Comparison of ENCODE assay signal across 19 cellular contexts in the genomic region with DNA sequence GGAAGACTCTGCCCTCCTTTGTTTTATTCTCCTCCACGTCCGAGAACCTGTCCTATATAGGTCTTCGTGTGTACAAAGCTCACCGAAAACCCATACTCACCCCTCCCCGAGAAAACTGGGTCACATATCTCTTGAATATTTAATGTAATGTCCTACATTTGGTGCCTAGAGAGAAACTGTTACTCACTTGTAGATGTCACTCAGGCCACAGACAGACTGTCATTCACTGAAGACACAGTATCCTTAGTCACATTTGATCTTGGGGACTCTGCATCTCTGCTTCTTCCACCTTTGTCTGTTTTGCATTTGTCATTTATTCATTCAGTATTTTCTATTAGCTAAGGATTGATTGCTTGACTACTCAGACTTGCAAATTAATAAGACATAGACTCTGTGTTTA.
DNase-seq lines count a peak whose midpoint lies in the region; ATAC-seq, FAIRE-seq and TF ChIP-seq lines count a peak whose summit lies in the region.
"Had no signal": no experiment of that assay in that cellular context is flagged by ENCODE, and none has a peak within 500 bp of the region (broad histone marks: within the 10 kb centered on the region; RNA-seq: fewer than 3 reads in every experiment).

No MANE protein-coding gene starts in this region.

- TF ChIP-seq CTCF in K562 (IDR thresholded peaks at IDR 0.05 in 2 of 3, conservative IDR thresholded peaks at IDR 0.05 in 1 of 3; ENCODE audit: insufficient read depth in 2 of 3, low read depth in 1 of 3, low read length in 3 of 3) = no peak
- TF ChIP-seq CTCF in nephron progenitor cell (IDR thresholded peaks at IDR 0.05) = no peak
- no peak for TF ChIP-seq CTCF in foreskin fibroblast (IDR thresholded peaks at IDR 0.05; ENCODE audit: low read depth, low read length)
- no peak for TF ChIP-seq CTCF in dorsolateral prefrontal cortex (IDR thresholded peaks at IDR 0.05 in 54 of 56, conservative IDR thresholded peaks at IDR 0.05 in 2 of 56; ENCODE audit: low read depth in 1 of 56, partially characterized antibody in 56 of 56)

- WGBS in K562 (ENCODE audit: insufficient coverage, low coverage, missing lambda C conversion rate) = 5% methylated on average over 5 of the region's 5 CpGs

- TF ChIP-seq RAD21 in K562 (CRISPR knock-in tag; conservative IDR thresholded peaks at IDR 0.05 in 1 of 2, IDR thresholded peaks at IDR 0.05 in 1 of 2) = no peak

- no peaks in the 10 kb centered on the region for H3K4me1 Mint-ChIP-seq in activated naive CD8-positive, alpha-beta T cell treated with anti-CD3 and anti-CD28 coated beads, Interleukin-2, amount 50 U/mL, for 24 hours
- peaks cover 2% of the 10 kb centered on the region for H3K4me1 Mint-ChIP-seq in activated naive CD8-positive, alpha-beta T cell treated with anti-CD3 and anti-CD28 coated beads for 36 hours
- peaks cover 4% of the 10 kb centered on the region for H3K4me1 Mint-ChIP-seq in nephron progenitor cell
- H3K4me1 Mint-ChIP-seq: CD14-positive monocyte had no signal

- H3K9me3 Mint-ChIP-seq in activated naive CD8-positive, alpha-beta T cell treated with anti-CD3 and anti-CD28 coated beads, Interleukin-2, amount 50 U/mL, for 24 hours = no peaks in the 10 kb centered on the region
- no peaks in the 10 kb centered on the region for H3K9me3 Mint-ChIP-seq in activated naive CD8-positive, alpha-beta T cell treated with anti-CD3 and anti-CD28 coated beads for 36 hours
- no peaks in the 10 kb centered on the region for H3K9me3 Mint-ChIP-seq in nephron progenitor cell
- H3K9me3 Mint-ChIP-seq: CD4-positive, alpha-beta memory T cell had no signal

- CTCF ChIA-PET in K562 (lab: Yijun Ruan, JAX; ENCODE audit: low intra/inter-chr PET ratio) = no interaction called here

- H3K9me1 ChIP-seq in K562 (ENCODE audit: control insufficient read depth, insufficient read depth, low read length) = no peaks in the 10 kb centered on the region

- H2AFZ ChIP-seq in K562 (ENCODE audit: low read depth, low read length) = no peak overlapping the region
- H2AFZ ChIP-seq: GM23248 had no signal

- no TSS peak for BruUV-seq in K562 (replicated peaks; lab: Mats Ljungman, UMichigan)

- no peaks in the 10 kb centered on the region for H3K79me2 ChIP-seq in K562 (ENCODE audit: control insufficient read depth, insufficient read depth, low read length)

- H3K4me1 ChIP-seq in K562 (replicated peaks in 1 of 2; ENCODE audit: control insufficient read depth in 2 of 2, insufficient read depth in 2 of 2, low read length in 2 of 2) = no peaks in the 10 kb centered on the region
- H3K4me1 ChIP-seq: BLaER1, HAP-1 had no signal

- H3K27ac ChIP-seq in K562 (ENCODE audit: extremely low read depth, low read depth, low read length) (no peak overlapping the region), dorsolateral prefrontal cortex (no peak overlapping the region)
- H3K27ac ChIP-seq: BLaER1, GM23248, HL-60 had no signal

- DNase-seq in activated naive CD8-positive, alpha-beta T cell treated with anti-CD3 and anti-CD28 coated beads, Interleukin-2, amount 50 U/mL, for 24 hours = no peak
- no peak for DNase-seq in activated naive CD8-positive, alpha-beta T cell treated with anti-CD3 and anti-CD28 coated beads for 36 hours
- DNase-seq in K562 (ENCODE audit: extremely low read depth in 1 of 4, low spot score in 3 of 4) (no peak), nephron progenitor cell (no peak), foreskin fibroblast (no peak), GF-D8 (lab: John Stamatoyannopoulos, UW) (no peak), dorsolateral prefrontal cortex (no peak)
- DNase-seq: 8988T; CD4-positive, alpha-beta memory T cell; DMS153; DMS79; GDM1; GM23248 had no signal

- H3K27me3 Mint-ChIP-seq in activated naive CD8-positive, alpha-beta T cell treated with anti-CD3 and anti-CD28 coated beads, Interleukin-2, amount 50 U/mL, for 24 hours = no peaks in the 10 kb centered on the region
- H3K27me3 Mint-ChIP-seq in activated naive CD8-positive, alpha-beta T cell treated with anti-CD3 and anti-CD28 coated beads for 36 hours = no peaks in the 10 kb centered on the region
- peaks cover 3% of the 10 kb centered on the region for H3K27me3 Mint-ChIP-seq in nephron progenitor cell (ENCODE audit: low read depth, poor library complexity)
- H3K27me3 Mint-ChIP-seq: CD4-positive, alpha-beta memory T cell had no signal

- in situ Hi-C loops in K562 (cut with MboI) = no loop called here

- ATAC-seq in activated naive CD8-positive, alpha-beta T cell treated with anti-CD3 and anti-CD28 coated beads, Interleukin-2, amount 50 U/mL, for 24 hours = peak; percentile 36
- ATAC-seq in K562 (no peak), HG03442 (IDR thresholded peaks at IDR 0.05; ENCODE audit: unreplicated experiment) (no peak)

- FAIRE-seq in K562 (lab: Jason Lieb, UNC) = no peak
- FAIRE-seq: GM19239 had no signal

- no peak for TF ChIP-seq POLR2A in K562 (conservative IDR thresholded peaks at IDR 0.05)

- no peak overlapping the region for H3K9ac ChIP-seq in K562 (ENCODE audit: insufficient read depth in 1 of 2, low read depth in 2 of 2, low read length in 2 of 2)
- H3K9ac ChIP-seq: BLaER1, GM23248 had no signal

- H3K4me3 ChIP-seq in K562 (no peak overlapping the region), foreskin fibroblast (ENCODE audit: low read depth in 1 of 2, low read length in 2 of 2) (no peak overlapping the region), dorsolateral prefrontal cortex (no peak overlapping the region)
- H3K4me3 ChIP-seq: BLaER1, GM23248, HAP-1 had no signal

- H3K4me3 Mint-ChIP-seq in activated naive CD8-positive, alpha-beta T cell treated with anti-CD3 and anti-CD28 coated beads, Interleukin-2, amount 50 U/mL, for 24 hours = no peak overlapping the region
- no peak overlapping the region for H3K4me3 Mint-ChIP-seq in activated naive CD8-positive, alpha-beta T cell treated with anti-CD3 and anti-CD28 coated beads for 36 hours
- H3K4me3 Mint-ChIP-seq in nephron progenitor cell = no peak overlapping the region
- H3K4me3 Mint-ChIP-seq: CD14-positive monocyte; CD4-positive, alpha-beta memory T cell had no signal

- no peaks in the 10 kb centered on the region for H3K36me3 Mint-ChIP-seq in activated naive CD8-positive, alpha-beta T cell treated with anti-CD3 and anti-CD28 coated beads, Interleukin-2, amount 50 U/mL, for 24 hours (ENCODE audit: low read depth)
- H3K36me3 Mint-ChIP-seq in activated naive CD8-positive, alpha-beta T cell treated with anti-CD3 and anti-CD28 coated beads for 36 hours = no peaks in the 10 kb centered on the region
- no peaks in the 10 kb centered on the region for H3K36me3 Mint-ChIP-seq in nephron progenitor cell (ENCODE audit: low read depth)
- H3K36me3 Mint-ChIP-seq: CD14-positive monocyte had no signal

- TF ChIP-seq EP300 in K562 (IDR thresholded peaks at IDR 0.05; ENCODE audit: low read length) = no peak

- no peaks in the 10 kb centered on the region for H3K9me3 ChIP-seq in K562 (replicated peaks; ENCODE audit: control insufficient read depth, insufficient read depth, low read depth, low read length)
- H3K9me3 ChIP-seq: BLaER1, HAP-1 had no signal

- H3K4me2 ChIP-seq in K562 (ENCODE audit: insufficient read depth, low read length) = no peak overlapping the region
- H3K4me2 ChIP-seq: BLaER1 had no signal

- no peak overlapping the region for H3K27ac Mint-ChIP-seq in activated naive CD8-positive, alpha-beta T cell treated with anti-CD3 and anti-CD28 coated beads, Interleukin-2, amount 50 U/mL, for 24 hours
- H3K27ac Mint-ChIP-seq in activated naive CD8-positive, alpha-beta T cell treated with anti-CD3 and anti-CD28 coated beads for 36 hours = no peak overlapping the region
- H3K27ac Mint-ChIP-seq in nephron progenitor cell = peak overlapping the region; percentile 10

- H3K27me3 ChIP-seq in K562 (ENCODE audit: control insufficient read depth in 2 of 2, insufficient read depth in 2 of 2, low read length in 2 of 2) = peaks cover 7 to 9% of the 10 kb centered on the region in 2 experiments; a peak in 3 of 5 replicates
- H3K27me3 ChIP-seq in dorsolateral prefrontal cortex = no peaks in the 10 kb centered on the region
- H3K27me3 ChIP-seq: BLaER1 had no signal

- H4K20me1 ChIP-seq in K562 (replicated peaks; ENCODE audit: control insufficient read depth, insufficient read depth, low read length) = no peaks in the 10 kb centered on the region
- H4K20me1 ChIP-seq: BLaER1 had no signal

- intact Hi-C loops in K562 (cut with micrococcal nuclease) (no loop called here), dorsolateral prefrontal cortex (cut with DNase I) (no loop called here)

- POLR2A ChIA-PET in K562 (lab: Yijun Ruan, JAX) = no interaction called here

- H3K36me3 ChIP-seq in K562 (ENCODE audit: control insufficient read depth, insufficient read depth, low read length) = no peaks in the 10 kb centered on the region
- H3K36me3 ChIP-seq: BLaER1, HAP-1 had no signal

TF ChIP-seq in K562, 482 proteins besides CTCF, POLR2A, EP300 and RAD21:
- no peak for TF ChIP-seq HDGF (IDR thresholded peaks at IDR 0.05)
- peak; percentile 67 for TF ChIP-seq EWSR1 (IDR thresholded peaks at IDR 0.05; ENCODE audit: borderline replicate concordance, low read depth, partially characterized antibody)
- TF ChIP-seq, protein P1, sequence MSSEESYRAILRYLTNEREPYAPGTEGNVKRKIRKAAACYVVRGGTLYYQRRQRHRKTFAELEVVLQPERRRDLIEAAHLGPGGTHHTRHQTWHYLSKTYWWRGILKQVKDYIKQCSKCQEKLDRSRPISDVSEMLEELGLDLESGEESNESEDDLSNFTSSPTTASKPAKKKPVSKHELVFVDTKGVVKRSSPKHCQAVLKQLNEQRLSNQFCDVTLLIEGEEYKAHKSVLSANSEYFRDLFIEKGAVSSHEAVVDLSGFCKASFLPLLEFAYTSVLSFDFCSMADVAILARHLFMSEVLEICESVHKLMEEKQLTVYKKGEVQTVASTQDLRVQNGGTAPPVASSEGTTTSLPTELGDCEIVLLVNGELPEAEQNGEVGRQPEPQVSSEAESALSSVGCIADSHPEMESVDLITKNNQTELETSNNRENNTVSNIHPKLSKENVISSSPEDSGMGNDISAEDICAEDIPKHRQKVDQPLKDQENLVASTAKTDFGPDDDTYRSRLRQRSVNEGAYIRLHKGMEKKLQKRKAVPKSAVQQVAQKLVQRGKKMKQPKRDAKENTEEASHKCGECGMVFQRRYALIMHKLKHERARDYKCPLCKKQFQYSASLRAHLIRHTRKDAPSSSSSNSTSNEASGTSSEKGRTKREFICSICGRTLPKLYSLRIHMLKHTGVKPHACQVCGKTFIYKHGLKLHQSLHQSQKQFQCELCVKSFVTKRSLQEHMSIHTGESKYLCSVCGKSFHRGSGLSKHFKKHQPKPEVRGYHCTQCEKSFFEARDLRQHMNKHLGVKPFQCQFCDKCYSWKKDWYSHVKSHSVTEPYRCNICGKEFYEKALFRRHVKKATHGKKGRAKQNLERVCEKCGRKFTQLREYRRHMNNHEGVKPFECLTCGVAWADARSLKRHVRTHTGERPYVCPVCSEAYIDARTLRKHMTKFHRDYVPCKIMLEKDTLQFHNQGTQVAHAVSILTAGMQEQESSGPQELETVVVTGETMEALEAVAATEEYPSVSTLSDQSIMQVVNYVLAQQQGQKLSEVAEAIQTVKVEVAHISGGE (CRISPR knock-in tag; IDR thresholded peaks at IDR 0.05) = peak in 1 of 3 experiments; percentile 87; a peak in 2 of 6 replicates
